ENCODE assay signal across 8 cellular contexts in the genomic region with DNA sequence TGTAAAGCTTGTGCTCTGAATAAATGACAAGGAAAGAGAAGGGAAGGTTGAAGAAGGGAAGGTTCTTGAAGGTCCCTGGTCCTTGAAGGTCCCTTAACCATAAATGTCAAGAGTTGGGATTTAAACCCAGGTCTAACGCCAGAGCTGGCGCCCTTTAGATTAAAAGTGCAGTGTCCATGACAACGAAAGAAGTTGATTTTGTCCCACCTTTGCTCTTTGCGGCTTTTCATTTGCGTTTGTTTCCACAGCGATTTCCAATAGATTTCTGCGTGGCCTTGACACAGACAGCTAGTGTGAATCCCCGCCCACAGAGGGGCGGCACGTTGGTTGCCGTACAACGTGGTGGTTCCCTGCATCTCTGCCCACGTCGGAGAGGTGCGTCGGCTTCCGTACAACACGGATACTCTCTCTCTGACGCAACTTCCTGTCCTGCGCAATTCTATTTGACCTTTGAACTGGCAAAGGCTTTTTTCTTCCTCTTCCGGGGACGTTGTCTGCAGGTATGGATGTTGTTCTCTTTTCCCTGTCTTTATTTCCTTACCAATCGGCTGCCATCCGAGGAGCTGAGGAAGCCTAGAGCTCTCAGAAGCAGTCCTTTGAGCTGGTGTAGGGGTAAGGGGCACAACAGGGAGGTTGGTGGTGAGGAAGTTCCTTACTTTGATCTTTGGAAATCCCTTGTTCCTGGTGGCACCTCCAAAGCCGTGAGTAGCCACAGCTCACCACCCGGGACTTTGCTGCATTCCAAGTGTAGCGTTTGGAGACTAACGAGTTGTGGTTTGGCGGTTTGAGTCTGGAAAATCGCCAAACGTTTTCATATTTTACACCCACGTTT. TPM values are rescaled to one million over a fixed set of nuclear protein-coding genes. Genes with fewer than 3 reads are reported as not detected.
A peak's percentile ranks its signal among the peaks of the same experiment; 100 is the strongest.
DNase-seq lines count a peak whose midpoint lies in the region; ATAC-seq, FAIRE-seq and TF ChIP-seq lines count a peak whose summit lies in the region.

A gene (plus strand): TSS at position 476 of the 832 bp plus-strand sequence. CDS start 1,384 bp downstream, outside the sequence.

- H3K4me3 ChIP-seq in H1 (ENCODE audit: extremely low read depth in 1 of 4, insufficient read depth in 2 of 4, low read depth in 3 of 4, low read length in 4 of 4) = peak within 1 kb of the TSS; percentile 72 to 100 (median 96)

- FAIRE-seq in HTR-8/SVneo (lab: Jason Lieb, UNC) (peak; percentile 20), H1 (lab: Jason Lieb, UNC) (peak; percentile 95)

- H3K36me3 Mint-ChIP-seq in memory B cell = peaks cover 34% of the 10 kb centered on the region

- H3K9ac ChIP-seq in H1 (replicated peaks in 1 of 4; ENCODE audit: extremely low read depth in 1 of 4, low read depth in 3 of 4, low read length in 3 of 4) = peak within 1 kb of the TSS; percentile 92 to 99 (median 97)

- no peak for TF ChIP-seq CTCF in H1 (IDR thresholded peaks at IDR 0.05; ENCODE audit: control extremely low read depth in 1 of 3, insufficient read depth in 1 of 3, low read depth in 1 of 3, low read length in 3 of 3)

- no peak within 1 kb of the TSS for H2BK120ac ChIP-seq in H1 (replicated peaks; ENCODE audit: low read depth, low read length)

- H3K27me3 Mint-ChIP-seq in memory B cell = no peaks in the 10 kb centered on the region

- POLR2A ChIA-PET in H1 (lab: Charles Lee; ENCODE audit: partially characterized antibody) = interaction anchor here (0.6 to 4.6 kb wide), 16 partner anchors 9 to 682 kb away, joined by 3 to 41 read pairs (median 6); a partner anchor contains a TSS

- peak within 1 kb of the TSS; percentile 57 for H4K91ac ChIP-seq in H1 (replicated peaks; ENCODE audit: insufficient read length, low read length)

- H3K23ac ChIP-seq in H1 (ENCODE audit: insufficient read length) = no peak within 1 kb of the TSS

- H2BK15ac ChIP-seq in H1 (ENCODE audit: low read length) = no peak within 1 kb of the TSS

- H3K4me2 ChIP-seq in H1 (ENCODE audit: insufficient read depth in 1 of 2, low read depth in 2 of 2, low read length in 2 of 2) = peak within 1 kb of the TSS; percentile 73 to 90

- peaks cover 7% of the 10 kb centered on the region for H3K79me1 ChIP-seq in H1 (ENCODE audit: low read depth, low read length)

- peaks cover 0 to 6% (median 3%) of the 10 kb centered on the region in 4 experiments; a peak in 3 of 7 replicates for H3K4me1 ChIP-seq in H1 (replicated peaks in 1 of 4; ENCODE audit: control insufficient read depth in 3 of 4, insufficient read depth in 4 of 4, low read length in 3 of 4)

- peak within 1 kb of the TSS; percentile 49; the same call in 1 of the 2 replicates for H2AK5ac ChIP-seq in H1 (ENCODE audit: low read depth, low read length)

- H3K9me3 Mint-ChIP-seq in memory B cell = peaks cover 4% of the 10 kb centered on the region

- H3K18ac ChIP-seq in H1 (ENCODE audit: extremely low read depth, low read length) = peak within 1 kb of the TSS; percentile 27; the same call in 1 of the 2 replicates

- H3K56ac ChIP-seq in H1 (replicated peaks; ENCODE audit: insufficient read length, low read depth, low read length) = peak within 1 kb of the TSS; percentile 42

- H3K27me3 ChIP-seq in H1 (replicated peaks in 1 of 4; ENCODE audit: control insufficient read depth in 3 of 4, extremely low read depth in 1 of 4, insufficient read depth in 3 of 4, low read length in 3 of 4) = no peaks in the 10 kb centered on the region

- peak within 1 kb of the TSS; percentile 31 for H3K14ac ChIP-seq in H1 (ENCODE audit: insufficient read length)

- no peak within 1 kb of the TSS; the same call in 1 of the 2 replicates for H2BK12ac ChIP-seq in H1 (ENCODE audit: low read depth, low read length)

- WGBS in H1 (ENCODE audit: extremely low coverage in 1 of 2, insufficient coverage in 1 of 2, insufficient read length in 1 of 2, insufficient replicate concordance in 2 of 2, low coverage in 1 of 2, low lambda C conversion rate in 2 of 2, missing lambda C conversion rate in 1 of 2), 2 experiments = 3% methylated on average over 32 of the region's 32 CpGs; no CpG with 5 or more reads in 1 of the 2 experiments

- peak within 1 kb of the TSS; percentile 11 for H4K5ac ChIP-seq in H1 (ENCODE audit: insufficient read length, low read depth, low read length)

- peak within 1 kb of the TSS; percentile 92 for H3K27ac ChIP-seq in H1 (ENCODE audit: low read depth, low read length)

- no peak for TF ChIP-seq EP300 in H1 (IDR thresholded peaks at IDR 0.05; ENCODE audit: borderline replicate concordance in 1 of 2, low read depth in 2 of 2, low read length in 2 of 2)

- peak within 1 kb of the TSS; percentile 95 for H2BK5ac ChIP-seq in H1 (ENCODE audit: low read depth, low read length)

- no peak within 1 kb of the TSS for H2BK20ac ChIP-seq in H1 (ENCODE audit: low read length)

- peaks cover 29 to 39% (median 37%) of the 10 kb centered on the region in 4 experiments for H3K36me3 ChIP-seq in H1 (ENCODE audit: control insufficient read depth in 2 of 4, insufficient read depth in 4 of 4, low read length in 3 of 4)

- ATAC-seq in GM21367 (IDR thresholded peaks at IDR 0.05; ENCODE audit: unreplicated experiment) = peak; percentile 100
- peak; percentile 99 for ATAC-seq in memory B cell (ENCODE audit: low read depth)

- H4K20me1 ChIP-seq in H1 (replicated peaks in 1 of 2; ENCODE audit: control insufficient read depth in 1 of 2, insufficient read depth in 2 of 2, low read length in 2 of 2) = peaks cover 10 to 17% of the 10 kb centered on the region in 2 experiments

- CTCF ChIA-PET in H1 (lab: Charles Lee; ENCODE audit: partially characterized antibody) = interaction anchor here (0.5 to 1.5 kb wide), 4 partner anchors 24 to 177 kb away, joined by 3 to 4 read pairs (median 4); no protein-coding TSS in a partner anchor

- peak within 1 kb of the TSS; percentile 90 for H3K27ac Mint-ChIP-seq in memory B cell

- H3K9me3 ChIP-seq in H1 (ENCODE audit: insufficient read depth in 2 of 2, low read depth in 1 of 2, low read length in 1 of 2) = no peaks in the 10 kb centered on the region

- H4K8ac ChIP-seq in H1 (ENCODE audit: extremely low read depth, insufficient read depth, low read length) = peak within 1 kb of the TSS; percentile 94; the same call in 1 of the 2 replicates

- TF ChIP-seq RAD21 in H1 (IDR thresholded peaks at IDR 0.05 in 1 of 2, conservative IDR thresholded peaks at IDR 0.05 in 1 of 2; ENCODE audit: low read depth in 2 of 2, low read length in 2 of 2) = no peak

- peak; percentile 92 to 99 for TF ChIP-seq POLR2A in H1 (IDR thresholded peaks at IDR 0.05; ENCODE audit: control extremely low read depth in 1 of 2, low read depth in 2 of 2, low read length in 2 of 2)

- H3K4ac ChIP-seq in H1 (replicated peaks; ENCODE audit: insufficient read length, low read depth, low read length) = no peak within 1 kb of the TSS

- H3K4me3 Mint-ChIP-seq in memory B cell = peak within 1 kb of the TSS; percentile 95

- H3K4me1 Mint-ChIP-seq in memory B cell = peaks cover 26% of the 10 kb centered on the region

- peak; percentile 98 for DNase-seq in COLO829 (ENCODE audit: low spot score)
- peak; percentile 72 for DNase-seq in HTR-8/SVneo (ENCODE audit: insufficient read length, low spot score)
- DNase-seq in NOMO-1 treated with dmso at 0.1 percent for 144 hours (lab: John Stamatoyannopoulos, UW; ENCODE audit: unreplicated experiment) = peak; percentile 91
- DNase-seq in activated CD8-positive, alpha-beta memory T cell treated with anti-CD3 and anti-CD28 coated beads for 48 hours (ENCODE audit: low read depth in 2 of 3, low spot score in 2 of 3) = peak; percentile 65 to 88 (median 87)
- peak; percentile 77 to 88 for DNase-seq in H1 (ENCODE audit: low read depth in 1 of 2, low spot score in 2 of 2)
- peak; percentile 94 to 96 for DNase-seq in memory B cell (ENCODE audit: low spot score in 2 of 2)
- DNase-seq in stimulated activated CD8-positive, alpha-beta memory T cell treated with anti-CD3 and anti-CD28 coated beads, Interleukin-12 subunit alpha, Interleukin-12 subunit beta, amount 100 ng/mL, for 24 hours (ENCODE audit: extremely low read depth) = peak; percentile 94

- H3K79me2 ChIP-seq in H1 (ENCODE audit: control insufficient read depth in 1 of 2, insufficient read depth in 2 of 2, low read length in 2 of 2) = peaks cover 18 to 46% of the 10 kb centered on the region in 2 experiments

- H3K23me2 ChIP-seq in H1 (ENCODE audit: low read depth, low read length) = peaks cover 7% of the 10 kb centered on the region

- H2AFZ ChIP-seq in H1 (ENCODE audit: low read length) = peak within 1 kb of the TSS; percentile 93

TF ChIP-seq in H1, 55 proteins besides CTCF, POLR2A, EP300 and RAD21 (continues in another document):
- TF ChIP-seq ZNF274 (IDR thresholded peaks at IDR 0.05; ENCODE audit: borderline replicate concordance, extremely low read depth, low read length) (no peak), CBX8 (IDR thresholded peaks at IDR 0.05; ENCODE audit: borderline replicate concordance, low read depth, low read length) (no peak), CREB1 (IDR thresholded peaks at IDR 0.05) (peak; percentile 96), KDM4A (IDR thresholded peaks at IDR 0.05; ENCODE audit: low read depth, low read length, severe bottlenecking) (peak; percentile 60), CBX5 (IDR thresholded peaks at IDR 0.05; ENCODE audit: low read depth, low read length) (no peak), KDM5A (IDR thresholded peaks at IDR 0.05; ENCODE audit: low read length) (0 out of 2 replicates have a peak, but pooled peaks have one; percentile 27), ASH2L (IDR thresholded peaks at IDR 0.05; ENCODE audit: low read length) (peak; percentile 92), CHD2 (IDR thresholded peaks at IDR 0.05; ENCODE audit: low read length) (peak; percentile 72), FOSL1 (IDR thresholded peaks at IDR 0.05; ENCODE audit: insufficient read depth, low read depth, low read length) (no peak), NRF1 (IDR thresholded peaks at IDR 0.05; ENCODE audit: low read depth, low read length) (peak; percentile 35), SIX5 (IDR thresholded peaks at IDR 0.05; ENCODE audit: low read depth, low read length) (peak; percentile 26; the same call in 1 of the 2 replicates)
- TF ChIP-seq, protein P1, sequence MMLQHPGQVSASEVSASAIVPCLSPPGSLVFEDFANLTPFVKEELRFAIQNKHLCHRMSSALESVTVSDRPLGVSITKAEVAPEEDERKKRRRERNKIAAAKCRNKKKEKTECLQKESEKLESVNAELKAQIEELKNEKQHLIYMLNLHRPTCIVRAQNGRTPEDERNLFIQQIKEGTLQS (IDR thresholded peaks at IDR 0.05; ENCODE audit: insufficient read depth, low read depth, low read length) = no peak

RNA-seq across cellular contexts. Expression of the gene that starts here (rescaled TPM):
- total RNA-seq in H1 (2021; fragmentation: NEBNext Ultra II Directional; extraction: Animal tissue kit (Norgen Biotek cat#: 25700)) = 1,419 and 1,430 TPM in 2 replicates
- polyA plus RNA-seq in H1 (2011; rRNA removed) = 1,414 and 2,987 TPM in 2 replicates
- polyA plus RNA-seq in H1 (2011; cell fraction: cytosol; rRNA removed) = 2,735 TPM
- 914 TPM for polyA plus RNA-seq in H1 (2011; cell fraction: nucleus; rRNA removed)
- 2,414 to 2,962 TPM (median 2,632 TPM) in 4 replicates for polyA plus RNA-seq in H1 (2012, experiment 1 of 2)
- 20,423 TPM for polyA plus RNA-seq in H1 (2012, experiment 2 of 2)
- polyA plus RNA-seq in H1 (2013, experiment 1 of 2) = 2,424 TPM
- polyA plus RNA-seq in H1 (2013, experiment 2 of 2) = 2,427 TPM
- polyA minus RNA-seq in H1 (2011; rRNA and poly(A)+ RNA removed) = 314 and 483 TPM in 2 replicates
- 98.6 TPM for polyA minus RNA-seq in H1 (2011; cell fraction: cytosol; rRNA and poly(A)+ RNA removed)
- polyA minus RNA-seq in H1 (2011; cell fraction: nucleus; rRNA and poly(A)+ RNA removed) = 439 TPM

Comparison
In these comparisons a context has a peak if more than half of its experiments do, and no peak if none do; other contexts are left out.
1. Peak in every context shown above with its lines: DNase-seq, ATAC-seq, H3K4me3 ChIP-seq and H3K27ac ChIP-seq.